In genomic region chr1:67888208-67888607, GRCh38 we compare ENCODE assay signal across 1 cellular context.
TF ChIP-seq lines count a peak whose summit lies in the region.

No MANE protein-coding gene starts in this region.

TF ChIP-seq in neural cell, 6 proteins besides CTCF, POLR2A, EP300 and RAD21 (continued from another document):
- TF ChIP-seq REST (IDR thresholded peaks at IDR 0.05; ENCODE audit: borderline replicate concordance) (peak; percentile 92), EZH2 (IDR thresholded peaks at IDR 0.05; ENCODE audit: borderline replicate concordance, insufficient read depth, low read length, poor library complexity, severe bottlenecking) (no peak), SMC3 (conservative IDR thresholded peaks at IDR 0.05; ENCODE audit: poor library complexity) (no peak)
